Comparison of ENCODE assay signal across 10 cellular contexts in genomic region chr4:68172147-68172546, GRCh38. TPM values are rescaled to one million over a fixed set of nuclear protein-coding genes. Genes with fewer than 3 reads are reported as not detected.
"Had no signal": no experiment of that assay in that cellular context is flagged by ENCODE, and none has a peak within 500 bp of the region (broad histone marks: within the 10 kb centered on the region; RNA-seq: fewer than 3 reads in every experiment).

No MANE protein-coding gene starts in this region.

RNA-seq across cellular contexts. Expression of gene TMPRSS11F, which starts 42.5 kb away (rescaled TPM):
- total RNA-seq: stomach, temporal lobe, thyroid gland, tibial nerve, transverse colon, upper lobe of left lung, upper lobe of right lung, ureter, urinary bladder, uterus had no signal
- polyA plus RNA-seq: urinary bladder had no signal
